11 cellular contexts compared by ENCODE assay signal in the genomic region with DNA sequence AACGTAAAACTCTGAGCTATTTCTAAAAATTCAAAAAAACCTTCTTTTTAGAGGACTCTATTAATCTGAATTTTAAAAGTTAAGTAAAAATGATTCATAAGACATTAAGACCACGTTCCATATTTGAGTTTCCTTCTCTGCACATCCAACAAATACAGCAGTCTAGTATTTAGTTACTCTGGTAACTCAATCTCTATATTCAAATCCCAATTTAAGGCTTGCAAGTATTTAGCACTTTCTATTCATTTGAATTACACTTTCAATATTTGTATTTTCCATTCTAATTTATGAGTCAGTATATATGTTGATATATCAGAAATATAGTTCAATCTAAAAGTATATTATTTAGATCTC. TPM values are rescaled to one million over a fixed set of nuclear protein-coding genes. Genes with fewer than 3 reads are reported as not detected.
DNase-seq lines count a peak whose midpoint lies in the region; ATAC-seq and TF ChIP-seq lines count a peak whose summit lies in the region.
"Had no signal": no experiment of that assay in that cellular context is flagged by ENCODE, and none has a peak within 500 bp of the region (broad histone marks: within the 10 kb centered on the region; RNA-seq: fewer than 3 reads in every experiment).

No MANE protein-coding gene starts in this region.

- peaks cover 5% of the 10 kb centered on the region for H3K36me3 Mint-ChIP-seq in T-helper 1 cell treated with Interleukin-12 subunit alpha and Interleukin-12 subunit beta and Interleukin-4 antibody, amounts not matched to agents 30 μg/mL and 1 μg/mL, for 36 hours (ENCODE audit: low read depth)
- H3K36me3 Mint-ChIP-seq in activated naive CD8-positive, alpha-beta T cell treated with anti-CD3 and anti-CD28 coated beads, Interleukin-2, amount 50 U/mL, for 24 hours (ENCODE audit: low read depth): peaks cover 2% of the 10 kb centered on the region

- H3K4me3 Mint-ChIP-seq in T-helper 1 cell treated with Interleukin-12 subunit alpha and Interleukin-12 subunit beta and Interleukin-4 antibody, amounts not matched to agents 30 μg/mL and 1 μg/mL, for 36 hours: peak overlapping the region; percentile 27
- H3K4me3 Mint-ChIP-seq in activated naive CD8-positive, alpha-beta T cell treated with anti-CD3 and anti-CD28 coated beads, Interleukin-2, amount 50 U/mL, for 24 hours: peak overlapping the region; percentile 49

- peak overlapping the region; percentile 69 for H3K9ac ChIP-seq in smooth muscle cell (ENCODE audit: low read depth)

- TF ChIP-seq CTCF in smooth muscle cell (IDR thresholded peaks at IDR 0.05; ENCODE audit: borderline replicate concordance, insufficient read depth, poor library complexity, severe bottlenecking) (no peak), foreskin fibroblast (IDR thresholded peaks at IDR 0.05; ENCODE audit: low read depth, low read length) (no peak)

- peak overlapping the region; percentile 73 for H2AFZ ChIP-seq in smooth muscle cell (ENCODE audit: low read depth)

- H3K79me2 ChIP-seq in smooth muscle cell (ENCODE audit: low read depth): peaks cover 39% of the 10 kb centered on the region

- H3K4me1 Mint-ChIP-seq in T-helper 1 cell treated with Interleukin-12 subunit alpha and Interleukin-12 subunit beta and Interleukin-4 antibody, amounts not matched to agents 30 μg/mL and 1 μg/mL, for 36 hours (ENCODE audit: low read depth): peaks cover 20% of the 10 kb centered on the region
- peaks cover 52% of the 10 kb centered on the region for H3K4me1 Mint-ChIP-seq in activated naive CD8-positive, alpha-beta T cell treated with anti-CD3 and anti-CD28 coated beads, Interleukin-2, amount 50 U/mL, for 24 hours

- H4K20me1 ChIP-seq in smooth muscle cell (ENCODE audit: low read depth): no peaks in the 10 kb centered on the region

- no peaks in the 10 kb centered on the region for H3K27me3 ChIP-seq in smooth muscle cell (ENCODE audit: low read depth)
- H3K27me3 ChIP-seq: MG63 had no signal

- whole genome bisulfite sequencing in smooth muscle cell (ENCODE audit: low lambda C conversion rate): 38% methylated on average over 2 of the region's 2 CpGs

- no peak for DNase-seq in T-helper 1 cell
- DNase-seq in activated naive CD8-positive, alpha-beta T cell treated with anti-CD3 and anti-CD28 coated beads, Interleukin-2, amount 50 U/mL, for 24 hours: no peak
- no peak for DNase-seq in smooth muscle cell (lab: John Stamatoyannopoulos, UW; ENCODE audit: unreplicated experiment)
- DNase-seq in foreskin fibroblast: no peak
- no peak for DNase-seq in Right ventricle myocardium superior
- DNase-seq: activated CD4-positive, alpha-beta T cell treated with anti-CD3 and anti-CD28 coated beads, Interleukin-2, amount 10 ng/mL, durations not matched to agents 7 days and 5 days; MG63 had no signal

- peaks cover 39% of the 10 kb centered on the region for H3K4me1 ChIP-seq in smooth muscle cell (ENCODE audit: low read depth)

- H3K9me3 ChIP-seq in smooth muscle cell (replicated peaks; ENCODE audit: low read depth): no peaks in the 10 kb centered on the region
- H3K9me3 ChIP-seq: MG63 had no signal

- intact Hi-C loops in Right ventricle myocardium superior (cut with DNase I): no loop called here

- ATAC-seq in HG03196 (IDR thresholded peaks at IDR 0.05; ENCODE audit: unreplicated experiment): peak; percentile 9
- peak; percentile 33 for ATAC-seq in activated naive CD8-positive, alpha-beta T cell treated with anti-CD3 and anti-CD28 coated beads, Interleukin-2, amount 50 U/mL, for 24 hours
- no peak for ATAC-seq in Right ventricle myocardium superior (ENCODE audit: poor library complexity)
- ATAC-seq in GM19463 (IDR thresholded peaks at IDR 0.05; ENCODE audit: unreplicated experiment): no peak

- H3K4me2 ChIP-seq in smooth muscle cell: peak overlapping the region; percentile 76

- H3K4me3 ChIP-seq in smooth muscle cell (peak overlapping the region; percentile 36), foreskin fibroblast (ENCODE audit: low read depth in 1 of 2, low read length in 2 of 2) (no peak overlapping the region)
- H3K4me3 ChIP-seq: lung had no signal

- peak overlapping the region; percentile 90 for H3K27ac ChIP-seq in smooth muscle cell (ENCODE audit: low read depth)

- H3F3A ChIP-seq in smooth muscle cell (ENCODE audit: low read depth): peaks cover 5% of the 10 kb centered on the region

- no peak overlapping the region for H3K27ac Mint-ChIP-seq in T-helper 1 cell treated with Interleukin-12 subunit alpha and Interleukin-12 subunit beta and Interleukin-4 antibody, amounts not matched to agents 30 μg/mL and 1 μg/mL, for 36 hours
- peak overlapping the region; percentile 87 for H3K27ac Mint-ChIP-seq in activated naive CD8-positive, alpha-beta T cell treated with anti-CD3 and anti-CD28 coated beads, Interleukin-2, amount 50 U/mL, for 24 hours

- no peaks in the 10 kb centered on the region for H3K9me3 Mint-ChIP-seq in T-helper 1 cell treated with Interleukin-12 subunit alpha and Interleukin-12 subunit beta and Interleukin-4 antibody, amounts not matched to agents 30 μg/mL and 1 μg/mL, for 36 hours
- no peaks in the 10 kb centered on the region for H3K9me3 Mint-ChIP-seq in activated naive CD8-positive, alpha-beta T cell treated with anti-CD3 and anti-CD28 coated beads, Interleukin-2, amount 50 U/mL, for 24 hours
- H3K9me3 Mint-ChIP-seq: activated CD4-positive, alpha-beta T cell treated with anti-CD3 and anti-CD28 coated beads, Interleukin-2, amount 10 ng/mL, durations not matched to agents 7 days and 5 days had no signal

- no peaks in the 10 kb centered on the region for H3K27me3 Mint-ChIP-seq in T-helper 1 cell treated with Interleukin-12 subunit alpha and Interleukin-12 subunit beta and Interleukin-4 antibody, amounts not matched to agents 30 μg/mL and 1 μg/mL, for 36 hours (ENCODE audit: low read depth)
- H3K27me3 Mint-ChIP-seq in activated naive CD8-positive, alpha-beta T cell treated with anti-CD3 and anti-CD28 coated beads, Interleukin-2, amount 50 U/mL, for 24 hours: no peaks in the 10 kb centered on the region
- H3K27me3 Mint-ChIP-seq: activated CD4-positive, alpha-beta T cell treated with anti-CD3 and anti-CD28 coated beads, Interleukin-2, amount 10 ng/mL, durations not matched to agents 7 days and 5 days had no signal

- H3K36me3 ChIP-seq in smooth muscle cell (ENCODE audit: low read depth): no peaks in the 10 kb centered on the region
- H3K36me3 ChIP-seq: MG63 had no signal

RNA-seq across cellular contexts. Expression of a gene that starts 17.7 kb away (rescaled TPM):
- total RNA-seq in smooth muscle cell: 8.7 and 14.1 TPM in 2 replicates
- polyA plus RNA-seq in smooth muscle cell: 4.4 and 5.0 TPM in 2 replicates
- total RNA-seq in Right ventricle myocardium superior: 3.7 TPM

Comparison
In these comparisons a context has a peak if more than half of its experiments do, and no peak if none do; other contexts are left out.
1. ATAC-seq: peak in HG03196 (single experiment) and activated naive CD8-positive, alpha-beta T cell treated with anti-CD3 and anti-CD28 coated beads, Interleukin-2, amount 50 U/mL, for 24 hours (single experiment); none in Right ventricle myocardium superior (single experiment) and GM19463 (single experiment).